24 cellular contexts compared by ENCODE assay signal in the genomic region with DNA sequence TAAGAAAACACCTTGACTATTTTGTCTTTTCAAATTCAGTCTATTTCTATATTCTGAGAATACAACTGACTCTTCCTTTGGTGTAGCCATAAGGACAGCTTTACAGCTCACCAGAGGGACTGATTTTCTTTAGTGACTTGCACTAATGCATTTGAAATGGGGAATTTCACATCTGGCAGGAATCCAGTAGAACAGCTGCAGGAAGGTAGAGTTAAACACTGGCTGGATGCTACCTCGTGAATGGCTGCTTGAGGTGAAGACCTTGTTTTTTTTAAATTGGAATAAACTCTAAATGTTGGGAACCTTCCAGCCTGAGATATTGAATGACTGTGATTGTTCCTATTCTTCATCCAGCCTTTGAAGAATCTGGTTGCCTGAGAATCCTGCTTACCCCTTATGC.
"Had no signal": no experiment of that assay in that cellular context is flagged by ENCODE, and none has a peak within 500 bp of the region (broad histone marks: within the 10 kb centered on the region; RNA-seq: fewer than 3 reads in every experiment).

No MANE protein-coding gene starts in this region.

- H3K27ac ChIP-seq: esophagus muscularis mucosa, heart right ventricle, left ventricle myocardium inferior, spleen, thoracic aorta, uterus, WERI-Rb-1 had no signal

- H3K36me3 ChIP-seq: esophagus muscularis mucosa, heart right ventricle, left ventricle myocardium inferior, spleen, thoracic aorta, uterus, WERI-Rb-1 had no signal

- H3K4me1 ChIP-seq: esophagus muscularis mucosa, heart right ventricle, left ventricle myocardium inferior, spleen, uterus had no signal

- H3K4me3 ChIP-seq: esophagus muscularis mucosa, heart right ventricle, left ventricle myocardium inferior, lung, spleen, thoracic aorta, uterus had no signal

- DNase-seq: activated CD4-positive, alpha-beta memory T cell treated with anti-CD3 and anti-CD28 coated beads, Interleukin-2, amount 10 ng/mL, durations not matched to agents 7 days and 5 days; activated CD4-positive, alpha-beta T cell treated with anti-CD3 and anti-CD28 coated beads, Interleukin-2, amount 10 ng/mL, durations not matched to agents 7 days and 5 days; activated CD4-positive, CD25-positive, alpha-beta regulatory T cell treated with anti-CD3 and anti-CD28 coated beads, Interleukin-2, amount 50 U/mL, for 72 hours; activated CD8-positive, alpha-beta memory T cell treated with anti-CD3 and anti-CD28 coated beads, Interleukin-2, amount 50 U/mL, for 48 hours; activated gamma-delta T cell treated with Interleukin-2 at 50 U/mL for 16 hours; activated naive CD8-positive, alpha-beta T cell treated with anti-CD3 and anti-CD28 coated beads, Interleukin-2, amount 50 U/mL, for 24 hours; activated T-cell treated with anti-CD3 and anti-CD28 coated beads, Interleukin-2, amount 50 U/mL, for 24 hours; amygdala; dermis blood vessel endothelial cell; effector CD4-positive, alpha-beta T cell; foreskin melanocyte; heart right ventricle; left ventricle myocardium inferior; posterior cingulate gyrus; right cardiac atrium; spleen; stimulated activated naive CD4-positive, alpha-beta T cell treated with Interleukin-2 at 50 U/mL for 16 hours; T-helper 17 cell; T1000; uterus; WERI-Rb-1 had no signal

- H3K27me3 ChIP-seq: spleen, uterus had no signal

- H3K9me3 ChIP-seq: esophagus muscularis mucosa, heart right ventricle, left ventricle myocardium inferior, spleen, thoracic aorta, uterus had no signal
